In the genomic region with DNA sequence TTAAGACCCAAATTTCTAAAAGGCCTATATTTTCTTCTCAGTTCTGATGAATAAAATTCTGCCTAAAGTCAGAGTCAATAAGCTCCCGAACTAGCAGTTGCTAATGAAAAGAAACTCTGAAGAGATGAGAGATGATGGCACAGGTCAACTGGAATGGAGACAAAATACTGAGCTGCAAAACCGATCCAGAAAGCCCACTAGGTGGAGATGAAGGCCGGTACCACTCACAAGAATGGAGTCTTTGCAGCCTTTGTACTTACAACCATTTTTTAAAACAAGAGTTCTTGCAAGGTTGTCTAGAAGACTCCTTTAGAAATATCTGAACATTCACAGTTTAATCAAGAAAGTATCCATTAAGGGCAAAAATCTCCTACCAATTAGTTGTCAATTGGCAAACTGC, we compare ENCODE assay signal across 13 cellular contexts.
DNase-seq lines count a peak whose midpoint lies in the region; ATAC-seq, FAIRE-seq and TF ChIP-seq lines count a peak whose summit lies in the region.
"Had no signal": no experiment of that assay in that cellular context is flagged by ENCODE, and none has a peak within 500 bp of the region (broad histone marks: within the 10 kb centered on the region; RNA-seq: fewer than 3 reads in every experiment).

No MANE protein-coding gene starts in this region.

- H3K27me3 ChIP-seq in cardiac muscle cell (no peaks in the 10 kb centered on the region), right cardiac atrium (ENCODE audit: control insufficient read depth, insufficient read depth) (no peaks in the 10 kb centered on the region)

- no peak overlapping the region for H3K27ac ChIP-seq in cardiac muscle cell
- no peak overlapping the region for H3K27ac ChIP-seq in right cardiac atrium (ENCODE audit: low read length)

- H3K4me1 ChIP-seq in cardiac muscle cell (ENCODE audit: low read depth), result peaks cover 5% of the 10 kb centered on the region
- H3K4me1 ChIP-seq in right cardiac atrium (ENCODE audit: control insufficient read depth, insufficient read depth, low read length), result no peaks in the 10 kb centered on the region

- WGBS in right cardiac atrium, result 44% methylated on average over 3 of the region's 3 CpGs

- intact Hi-C loops in right cardiac atrium (cut with DNase I), result no loop called here
- intact Hi-C loops in left colon (cut with DNase I, micrococcal nuclease), result no loop called here

- H3K4me3 ChIP-seq in cardiac muscle cell (no peak overlapping the region), right cardiac atrium (ENCODE audit: low read length) (no peak overlapping the region), astrocyte of the spinal cord (ENCODE audit: low read depth, low read length) (no peak overlapping the region)

- TF ChIP-seq CTCF in cardiac muscle cell (IDR thresholded peaks at IDR 0.05; ENCODE audit: low read depth, low read length) (peak; percentile 24), astrocyte of the spinal cord (IDR thresholded peaks at IDR 0.05; ENCODE audit: low read depth, low read length) (peak; percentile 51), GM10266 (IDR thresholded peaks at IDR 0.05; ENCODE audit: control insufficient read depth, insufficient read depth, low read depth, missing control alignments) (no peak)

- in situ Hi-C loops in astrocyte of the spinal cord (cut with HindIII; ENCODE audit: low sequenced_read_pairs), result no loop called here

- DNase-seq in cardiac muscle cell (ENCODE audit: low read depth in 1 of 2, low spot score in 1 of 2) (peak in 1 of 2 donors; percentile 31), right cardiac atrium (no peak), astrocyte of the spinal cord (ENCODE audit: low read depth, low spot score) (no peak), left colon (no peak), GM12891 (ENCODE audit: insufficient read length, low spot score) (no peak), NCI-H2029 (lab: John Stamatoyannopoulos, UW) (no peak), GM10266 (ENCODE audit: extremely low spot score) (no peak)
- no peak for DNase-seq in activated CD4-positive, alpha-beta T cell treated with anti-CD3 and anti-CD28 coated beads for 4 hours
- DNase-seq: activated CD4-positive, alpha-beta T cell treated with anti-CD3 and anti-CD28 coated beads, Interleukin-2, amount 50 U/mL, for 48 hours; activated naive CD8-positive, alpha-beta T cell treated with anti-CD3 and anti-CD28 coated beads for 36 hours; CD4-positive, alpha-beta T cell; erythroblast; NCI-H1436 treated with DMSO at 0.1 percent for 48 hours had no signal

- no peak for ATAC-seq in right cardiac atrium
- peak; percentile 50 for ATAC-seq in left colon

- FAIRE-seq in GM12891 (lab: Jason Lieb, UNC), result no peak

- H3K9me3 ChIP-seq in cardiac muscle cell (ENCODE audit: low read depth) (no peaks in the 10 kb centered on the region), right cardiac atrium (ENCODE audit: control insufficient read depth, low read length) (no peaks in the 10 kb centered on the region)

- TF ChIP-seq POLR2A in GM12891 (IDR thresholded peaks at IDR 0.05; ENCODE audit: low read depth, low read length), result no peak

- no peaks in the 10 kb centered on the region for H3K36me3 ChIP-seq in cardiac muscle cell

TF ChIP-seq in GM12891, 5 proteins besides CTCF, POLR2A, EP300 and RAD21:
- TF ChIP-seq POU2F2 (IDR thresholded peaks at IDR 0.05; ENCODE audit: low read depth, low read length) (no peak), SPI1 (IDR thresholded peaks at IDR 0.05; ENCODE audit: low read depth, low read length) (no peak), PAX5 (IDR thresholded peaks at IDR 0.05; ENCODE audit: insufficient read depth, low read length, severe bottlenecking) (no peak), TAF1 (IDR thresholded peaks at IDR 0.05; ENCODE audit: low read depth, low read length) (no peak), POLR2AphosphoS5 (IDR thresholded peaks at IDR 0.05; ENCODE audit: low read depth, low read length) (no peak)
